ENCODE assay signal across 1 cellular context in genomic region chr9:136693490-136694162, GRCh38.
TF ChIP-seq lines count a peak whose summit lies in the region.

No MANE protein-coding gene starts in this region.

TF ChIP-seq in endothelial cell of umbilical vein, 7 proteins besides CTCF, POLR2A, EP300 and RAD21:
- TF ChIP-seq POLR2AphosphoS5 (IDR thresholded peaks at IDR 0.05; ENCODE audit: insufficient read depth, low read depth, low read length) (no peak), FOS (IDR thresholded peaks at IDR 0.05; ENCODE audit: borderline replicate concordance, insufficient read depth, low read length) (peak; percentile 35)
